ENCODE assay signal across 9 cellular contexts in genomic region chr11:9689721-9690120, GRCh38. TPM values are rescaled to one million over a fixed set of nuclear protein-coding genes. Genes with fewer than 3 reads are reported as not detected.
DNase-seq lines count a peak whose midpoint lies in the region; ATAC-seq, FAIRE-seq and TF ChIP-seq lines count a peak whose summit lies in the region.
"Had no signal": no experiment of that assay in that cellular context is flagged by ENCODE, and none has a peak within 500 bp of the region (broad histone marks: within the 10 kb centered on the region; RNA-seq: fewer than 3 reads in every experiment).

No MANE protein-coding gene starts in this region.

- peak; percentile 17 for ATAC-seq in HG03095 (IDR thresholded peaks at IDR 0.05; ENCODE audit: unreplicated experiment)
- ATAC-seq in GM12878 = peak; percentile 39
- ATAC-seq in lower lobe of right lung = peak in 1 of 2 donors; percentile 38
- peak in 1 of 2 donors; percentile 79 for ATAC-seq in upper lobe of left lung (ENCODE audit: low FRiP score in 2 of 2)

- no peak for TF ChIP-seq RAD21 in GM12878 (IDR thresholded peaks at IDR 0.05; ENCODE audit: insufficient read depth, low read depth, low read length)

- 30% methylated on average over 5 of the region's 5 CpGs for WGBS in GM12878 (ENCODE audit: insufficient coverage, insufficient replicate concordance, low lambda C conversion rate, missing lambda C conversion rate)
- WGBS in upper lobe of left lung, 2 donors = 66 to 80% methylated on average over 5 of the region's 5 CpGs

- H3K27ac ChIP-seq in GM12878 (ENCODE audit: control insufficient read depth, insufficient read depth) (peak overlapping the region; percentile 81), lower lobe of right lung (peak overlapping the region; percentile 83), upper lobe of left lung (peak overlapping the region; percentile 75 to 90 (median 82))

- H3K4me1 ChIP-seq in GM12878 (ENCODE audit: control insufficient read depth, insufficient read depth, low read length) (peaks cover 48% of the 10 kb centered on the region), lower lobe of right lung (peaks cover 64% of the 10 kb centered on the region), upper lobe of left lung (peaks cover 25 to 45% (median 28%) of the 10 kb centered on the region in 4 donors)

- SMC1A ChIA-PET in GM12878 (lab: Charles Lee; ENCODE audit: uncharacterized antibody, unreplicated experiment) = interaction anchor here (0.8 to 5.5 kb wide), 13 partner anchors 8 to 88 kb away, joined by 3 to 52 read pairs (median 6); no protein-coding TSS in a partner anchor

- TF ChIP-seq POLR2A in GM12878 (IDR thresholded peaks at IDR 0.05; ENCODE audit: low read depth, low read length) = no peak
- no peak for TF ChIP-seq POLR2A in upper lobe of left lung (IDR thresholded peaks at IDR 0.05)

- CTCF ChIA-PET in GM12878 (lab: Yijun Ruan, JAX) = interaction anchor here (0.7 to 5.4 kb wide), 9 partner anchors 8 to 608 kb away, joined by 3 to 26 read pairs (median 4); no protein-coding TSS in a partner anchor

- H2AFZ ChIP-seq in GM12878 (ENCODE audit: control insufficient read depth, low read depth, low read length) = no peak overlapping the region

- no peak for TF ChIP-seq CTCF in GM12878 (IDR thresholded peaks at IDR 0.05 in 2 of 3, conservative IDR thresholded peaks at IDR 0.05 in 1 of 3; ENCODE audit: control insufficient read depth in 2 of 3, extremely low read depth in 1 of 3, insufficient read depth in 1 of 3, low read depth in 3 of 3, low read length in 3 of 3)
- no peak for TF ChIP-seq CTCF in lower lobe of right lung (IDR thresholded peaks at IDR 0.05)
- no peak for TF ChIP-seq CTCF in upper lobe of left lung (IDR thresholded peaks at IDR 0.05)

- BruUV-seq in GM12878 (replicated peaks; lab: Mats Ljungman, UMichigan) = no TSS peak

- intact Hi-C loops in GM12878 (cut with micrococcal nuclease; ENCODE audit: unreplicated experiment) (loop anchor here (5.0 kb wide), 1 partner anchor 77 kb away; no protein-coding TSS in a partner anchor), lower lobe of right lung (cut with DNase I) (no loop called here)

- no peak for TF ChIP-seq EP300 in GM12878 (IDR thresholded peaks at IDR 0.05; ENCODE audit: borderline replicate concordance in 1 of 2, control insufficient read depth in 1 of 2, low read depth in 2 of 2, low read length in 2 of 2)
- TF ChIP-seq EP300 in upper lobe of left lung (IDR thresholded peaks at IDR 0.05) = no peak

- H3K9me3 ChIP-seq in GM12878 (replicated peaks; ENCODE audit: control insufficient read depth, insufficient read depth, low read length) (no peaks in the 10 kb centered on the region), lower lobe of right lung (no peaks in the 10 kb centered on the region), upper lobe of left lung (no peaks in the 10 kb centered on the region)

- peaks cover 85% of the 10 kb centered on the region for H3K79me2 ChIP-seq in GM12878 (ENCODE audit: control insufficient read depth, insufficient read depth, low read length)

- H4K20me1 ChIP-seq in GM12878 (ENCODE audit: control insufficient read depth, insufficient read depth) = no peaks in the 10 kb centered on the region

- in situ Hi-C loops in GM12878 (cut with MboI) = no loop called here

- peak overlapping the region; percentile 51 for H3K4me3 ChIP-seq in GM12878
- H3K4me3 ChIP-seq in lower lobe of right lung = no peak overlapping the region
- H3K4me3 ChIP-seq in upper lobe of left lung = no peak overlapping the region

- peak overlapping the region; percentile 82 for H3K4me2 ChIP-seq in GM12878 (ENCODE audit: control insufficient read depth, insufficient read depth)

- POLR2A ChIA-PET in GM12878 (lab: Charles Lee) = interaction anchor here (1.1 to 1.6 kb wide), 4 partner anchors 8 to 56 kb away, joined by 4 to 9 read pairs (median 4); no protein-coding TSS in a partner anchor

- H3K27me3 ChIP-seq in GM12878 (replicated peaks in 1 of 2; ENCODE audit: control insufficient read depth in 2 of 2, insufficient read depth in 2 of 2, low read length in 1 of 2) (no peaks in the 10 kb centered on the region), lower lobe of right lung (ENCODE audit: low read depth) (no peaks in the 10 kb centered on the region), upper lobe of left lung (no peaks in the 10 kb centered on the region)

- peak overlapping the region; percentile 63; the same call in 1 of the 2 replicates for H3K9ac ChIP-seq in GM12878 (ENCODE audit: control insufficient read depth, insufficient read depth, low read length)

- no peak for DNase-seq in GM12878 (ENCODE audit: low read depth, low spot score)
- DNase-seq in lower lobe of right lung = no peak
- no peak for DNase-seq in upper lobe of left lung
- no peak for DNase-seq in SW 1271 (lab: John Stamatoyannopoulos, UW)
- DNase-seq in activated naive CD4-positive, alpha-beta T cell (lab: John Stamatoyannopoulos, UW) = no peak
- DNase-seq in NCI-H187 (lab: John Stamatoyannopoulos, UW) = no peak
- DNase-seq in GM19239 (ENCODE audit: insufficient read length, low spot score) = no peak

- FAIRE-seq in GM12878 (lab: Jason Lieb, UNC) (no peak), GM19239 (lab: Jason Lieb, UNC) (no peak)
- FAIRE-seq: endometrium had no signal

- H3K36me3 ChIP-seq in GM12878 (ENCODE audit: control insufficient read depth in 2 of 2, insufficient read depth in 2 of 2, low read length in 1 of 2) (peaks cover 0 to 13% of the 10 kb centered on the region in 2 experiments; a peak in 2 of 4 replicates), lower lobe of right lung (peaks cover 7% of the 10 kb centered on the region), upper lobe of left lung (peaks cover 0 to 10% (median 1%) of the 10 kb centered on the region in 4 donors)

- RAD21 ChIA-PET in GM12878 (lab: Charles Lee; ENCODE audit: unreplicated experiment) = interaction anchor here (1.2 to 2.1 kb wide), 5 partner anchors 8 to 88 kb away, joined by 3 to 7 read pairs (median 5); no protein-coding TSS in a partner anchor

TF ChIP-seq in GM12878, 131 proteins besides CTCF, POLR2A, EP300 and RAD21:
- no peak for TF ChIP-seq ZNF207 (IDR thresholded peaks at IDR 0.05; ENCODE audit: borderline replicate concordance)
- TF ChIP-seq RBBP5 (conservative IDR thresholded peaks at IDR 0.05) = no peak
- no peak for TF ChIP-seq CREB1 (IDR thresholded peaks at IDR 0.05; ENCODE audit: low read depth)
- no peak for TF ChIP-seq ZNF622 (IDR thresholded peaks at IDR 0.05)
- no peak for TF ChIP-seq JUND (IDR thresholded peaks at IDR 0.05; ENCODE audit: low read depth, low read length)

RNA-seq across cellular contexts. Expression of gene SWAP70, which starts 25.8 kb away (rescaled TPM):
- 27.9 and 32.6 TPM in 2 replicates for total RNA-seq in GM12878 (2013; cell fraction: nucleolus; rRNA removed)
- total RNA-seq in GM12878 (2014; rRNA removed) (35.9 and 40.5 TPM in 2 replicates), GM12878 (2014; rRNA removed; fragmentation: Illumina TruSeq; extraction: Trizol) (61.1 and 62.4 TPM in 2 replicates), GM12878 (2021) (53.0 and 54.0 TPM in 2 replicates), lower lobe of right lung (50.1 TPM), upper lobe of left lung (10 to 100 TPM; 31.4 to 80.4 (median 50.2) TPM)
- 24.7 TPM for polyA plus RNA-seq in GM12878 (2011; ENCODE audit: low read depth)
- polyA plus RNA-seq in GM12878 (2011; rRNA removed) (20.6 and 25.0 TPM in 2 replicates), GM12878 (2014; fragmentation: Illumina TruSeq; extraction: Trizol) (60.9 and 69.6 TPM in 2 replicates), GM12878 (2014; fragmentation: Nextera tagmentation; extraction: Ambion mirVana) (10 to 100 TPM; 28.7 to 30.9 TPM), GM12878 (2014; rRNA removed) (32.6 and 36.7 TPM in 2 replicates), GM12878 (2016; fragmentation: Nextera tagmentation; extraction: Ambion mirVana) (10 to 100 TPM; 46.6 to 51.8 TPM)
- 11.5 and 15.5 TPM in 2 replicates for polyA plus RNA-seq in GM12878 (2011; cell fraction: cytosol; rRNA removed)
- 5.0 and 8.3 TPM in 2 replicates for polyA plus RNA-seq in GM12878 (2011; cell fraction: nucleus; rRNA removed)
- polyA plus RNA-seq in GM12878 (2012) = 32.6 and 42.6 TPM in 2 replicates
- 20.6 and 22.3 TPM in 2 replicates for polyA minus RNA-seq in GM12878 (2011; rRNA and poly(A)+ RNA removed)
- polyA minus RNA-seq in GM12878 (2011; cell fraction: cytosol; rRNA and poly(A)+ RNA removed) = 11.2 and 13.0 TPM in 2 replicates
- 4.5 and 9.9 TPM in 2 replicates for polyA minus RNA-seq in GM12878 (2011; cell fraction: nucleus; rRNA and poly(A)+ RNA removed)
